In the genomic region with DNA sequence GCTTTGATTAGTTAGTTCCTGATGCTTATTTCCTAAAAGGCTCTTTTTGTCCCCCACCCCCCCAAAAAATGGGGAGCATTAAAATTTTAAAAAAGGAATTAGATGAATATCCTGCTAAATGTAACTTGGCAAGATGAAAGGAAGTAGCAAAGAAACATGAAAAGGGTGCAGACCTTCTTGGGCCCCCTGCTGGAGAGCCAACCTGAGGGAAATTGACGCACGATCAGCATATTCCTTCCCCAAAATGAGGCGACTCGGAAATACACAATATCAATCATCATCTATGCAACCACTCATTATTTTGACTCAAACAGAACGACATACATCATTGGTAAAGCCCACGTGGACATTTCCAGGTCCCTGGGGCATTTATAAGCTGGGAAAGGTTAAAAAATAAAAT, we compare ENCODE assay signal across 1 cellular context.
TF ChIP-seq lines count a peak whose summit lies in the region.

No MANE protein-coding gene starts in this region.

TF ChIP-seq in HepG2, 621 proteins besides CTCF, POLR2A, EP300 and RAD21:
- TF ChIP-seq STAG1 (CRISPR knock-in tag; IDR thresholded peaks at IDR 0.05) = peak; percentile 48
- no peak for TF ChIP-seq RBM22 (optimal IDR thresholded peaks at IDR 0.05; ENCODE audit: low read length)
- peak; percentile 31; the same call in 1 of the 2 replicates for TF ChIP-seq SMC3 (IDR thresholded peaks at IDR 0.05; ENCODE audit: low read length)
- TF ChIP-seq MAF1 (CRISPR knock-in tag; IDR thresholded peaks at IDR 0.05; ENCODE audit: borderline replicate concordance) = no peak
- TF ChIP-seq SKI (IDR thresholded peaks at IDR 0.05; ENCODE audit: partially characterized antibody) = no peak
- TF ChIP-seq ZNF703 (CRISPR knock-in tag; IDR thresholded peaks at IDR 0.05; ENCODE audit: borderline replicate concordance) = no peak
- peak; percentile 84 to 93 for TF ChIP-seq MAFK (conservative IDR thresholded peaks at IDR 0.05 in 1 of 2, IDR thresholded peaks at IDR 0.05 in 1 of 2; ENCODE audit: low read length in 2 of 2)
- peak; percentile 74 for TF ChIP-seq MAFF (IDR thresholded peaks at IDR 0.05; ENCODE audit: low read depth, low read length)
- TF ChIP-seq XRCC5 (optimal IDR thresholded peaks at IDR 0.05; ENCODE audit: low read length) = peak; percentile 20
- TF ChIP-seq, protein P1, sequence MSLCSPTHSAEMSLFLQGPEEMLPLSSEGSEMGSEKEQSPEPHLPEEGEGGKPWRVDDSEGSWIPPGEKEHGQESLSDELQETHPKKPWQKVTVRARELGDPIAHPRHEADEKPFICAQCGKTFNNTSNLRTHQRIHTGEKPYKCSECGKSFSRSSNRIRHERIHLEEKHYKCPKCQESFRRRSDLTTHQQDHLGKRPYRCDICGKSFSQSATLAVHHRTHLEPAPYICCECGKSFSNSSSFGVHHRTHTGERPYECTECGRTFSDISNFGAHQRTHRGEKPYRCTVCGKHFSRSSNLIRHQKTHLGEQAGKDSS (CRISPR knock-in tag; IDR thresholded peaks at IDR 0.05; ENCODE audit: borderline replicate concordance, low read depth) = no peak
- TF ChIP-seq MBNL3 (CRISPR knock-in tag; conservative IDR thresholded peaks at IDR 0.05) = no peak
